Comparison of ENCODE assay signal across 24 cellular contexts in the genomic region with DNA sequence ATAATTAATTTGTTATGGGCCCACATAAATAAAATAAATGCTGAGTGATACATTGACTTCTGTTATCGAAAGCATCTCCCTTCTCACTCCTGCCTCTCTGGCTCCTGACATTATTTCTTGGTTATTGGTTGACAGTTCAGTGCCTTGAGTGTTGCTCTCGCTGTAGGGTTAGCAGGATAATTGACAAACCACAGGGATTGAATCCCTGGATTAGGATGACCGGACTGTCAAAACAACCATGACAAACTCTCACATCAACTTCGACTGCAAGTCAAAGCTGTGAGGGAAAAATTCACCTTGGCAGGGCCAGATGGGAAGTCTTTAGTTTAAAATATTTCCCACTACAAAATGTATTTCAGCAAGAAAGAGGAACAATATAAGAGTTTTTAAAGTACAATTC.
"Had no signal": no experiment of that assay in that cellular context is flagged by ENCODE, and none has a peak within 500 bp of the region (broad histone marks: within the 10 kb centered on the region; RNA-seq: fewer than 3 reads in every experiment).

No MANE protein-coding gene starts in this region.

- H3K36me3 ChIP-seq: stomach, suprapubic skin, thoracic aorta, thyroid gland, tibial artery, tibial nerve, transverse colon, upper lobe of left lung, upper lobe of right lung, uterus, vagina had no signal

- H3K4me3 ChIP-seq: stomach, suprapubic skin, testis, thoracic aorta, thyroid gland, tibial artery, tibial nerve, transverse colon, upper lobe of left lung, upper lobe of right lung, uterus, vagina had no signal

- H3K9me3 ChIP-seq: stomach, suprapubic skin, testis, thoracic aorta, thyroid gland, tibial artery, tibial nerve, transverse colon, upper lobe of left lung, upper lobe of right lung, uterus, vagina had no signal

- H3K27me3 ChIP-seq: stomach, suprapubic skin, testis, thyroid gland, tibial artery, tibial nerve, transverse colon, upper lobe of left lung, upper lobe of right lung, uterus, vagina had no signal

- H3K27ac ChIP-seq: stomach, suprapubic skin, testis, thoracic aorta, thyroid gland, tibial artery, tibial nerve, transverse colon, upper lobe of left lung, upper lobe of right lung, uterus, vagina had no signal

- DNase-seq: stimulated activated CD4-positive, alpha-beta T cell treated with anti-CD3 and anti-CD28 coated beads, Interleukin-2, amount 100 ng/mL, for 48 hours; stimulated activated CD4-positive, alpha-beta T cell treated with anti-CD3 and anti-CD28 coated beads, Interleukin-4, amount 100 ng/mL, for 1 hour; stimulated activated CD4-positive, alpha-beta T cell treated with anti-CD3 and anti-CD28 coated beads, Interleukin-4, amount 100 ng/mL, for 24 hours; stimulated activated CD4-positive, alpha-beta T cell treated with anti-CD3 and anti-CD28 coated beads, Interleukin-4, amount 100 ng/mL, for 4 hours; stimulated activated CD8-positive, alpha-beta memory T cell treated with anti-CD3 and anti-CD28 coated beads, Interleukin-4, amount 100 ng/mL, for 48 hours; stimulated activated naive B cell treated with anti-CD40 and anti-IgM and Interleukin-4, amounts not matched to agents 10 μg/mL and 1 μg/mL and 100 μg/mL, for 72 hours; stimulated activated naive CD4-positive, alpha-beta T cell; stimulated activated naive CD4-positive, alpha-beta T cell treated with Interleukin-2 at 50 U/mL for 16 hours; stimulated activated naive CD8-positive, alpha-beta T cell treated with anti-CD3 and anti-CD28 coated beads, Interleukin-15, amount 100 ng/mL, for 72 hours; stimulated activated naive CD8-positive, alpha-beta T cell treated with anti-CD3 and anti-CD28 coated beads, Interleukin-15, Interleukin-2, amounts not matched to agents 100 U/mL and 50 U/mL, for 24 hours; stomach; substantia nigra; testis; thyroid gland; tibial artery; transverse colon; trophoblast cell; upper lobe of left lung; upper lobe of right lung; uterus had no signal
